In the genomic region with DNA sequence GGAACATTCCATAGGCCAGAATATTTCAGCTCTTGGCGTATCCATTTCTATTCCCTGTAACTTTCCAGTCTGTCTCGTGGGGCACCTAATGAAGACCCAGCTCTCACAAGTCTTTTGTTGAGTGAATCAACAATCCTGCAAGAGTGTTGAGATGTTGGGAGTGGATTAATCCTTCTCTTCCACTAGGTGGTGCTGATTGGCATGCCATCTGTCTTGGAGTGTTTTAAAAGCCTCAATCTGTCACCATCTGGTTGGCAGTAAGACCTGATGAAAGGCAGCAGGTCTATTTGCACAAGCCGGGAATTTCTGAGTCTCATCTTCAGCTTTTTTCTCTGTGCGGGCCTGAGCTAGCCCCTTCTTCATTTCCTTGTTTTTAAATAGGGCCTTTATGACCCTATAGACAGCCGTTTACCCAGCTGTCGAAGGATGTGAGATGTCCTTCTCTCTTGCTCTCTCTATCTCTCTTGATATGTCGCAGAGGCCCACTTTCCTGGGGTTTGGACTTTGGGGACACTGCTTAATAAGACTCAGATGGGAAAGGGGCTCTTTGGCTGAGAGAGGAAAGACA, we compare ENCODE assay signal across 8 cellular contexts.
DNase-seq lines count a peak whose midpoint lies in the region; ATAC-seq and TF ChIP-seq lines count a peak whose summit lies in the region.

No MANE protein-coding gene starts in this region.

- no peaks in the 10 kb centered on the region for H3K27me3 Mint-ChIP-seq in endodermal cell (ENCODE audit: insufficient read depth)

- H3K9me3 ChIP-seq in endodermal cell (ENCODE audit: control insufficient read depth, low read length) (no peaks in the 10 kb centered on the region), mucosa of descending colon (no peaks in the 10 kb centered on the region)

- peak; percentile 77 for ATAC-seq in HG02885 (IDR thresholded peaks at IDR 0.05; ENCODE audit: poor library complexity, unreplicated experiment)
- ATAC-seq in mucosa of descending colon: peak; percentile 55

- no peak overlapping the region for H3K4me3 ChIP-seq in AG10803 (ENCODE audit: low read length)
- no peak overlapping the region for H3K4me3 ChIP-seq in endodermal cell (ENCODE audit: low read length)
- H3K4me3 ChIP-seq in mucosa of descending colon: no peak overlapping the region

- intact Hi-C loops in mucosa of descending colon (cut with DNase I, micrococcal nuclease): no loop called here

- H3K27me3 ChIP-seq in endodermal cell (ENCODE audit: control insufficient read depth, insufficient read depth, low read length, poor library complexity, severe bottlenecking): no peaks in the 10 kb centered on the region

- peaks cover 4% of the 10 kb centered on the region for H3K4me1 Mint-ChIP-seq in endodermal cell

- H3K27ac ChIP-seq in endodermal cell (ENCODE audit: low read depth, low read length): no peak overlapping the region

- no peak overlapping the region for H3K4me3 Mint-ChIP-seq in endodermal cell

- TF ChIP-seq CTCF in AG10803 (conservative IDR thresholded peaks at IDR 0.05; ENCODE audit: low read length) (peak; percentile 73), GM12873 (IDR thresholded peaks at IDR 0.05; ENCODE audit: insufficient read depth, low read depth, low read length, missing control alignments) (peak; percentile 76), endodermal cell (conservative IDR thresholded peaks at IDR 0.05) (peak; percentile 77), mucosa of descending colon (IDR thresholded peaks at IDR 0.05) (peak; percentile 8)

- H3K27ac Mint-ChIP-seq in endodermal cell: peak overlapping the region; percentile 44

- H3K36me3 ChIP-seq in endodermal cell (ENCODE audit: control insufficient read depth, insufficient read depth, low read length) (no peaks in the 10 kb centered on the region), mucosa of descending colon (ENCODE audit: low read depth) (no peaks in the 10 kb centered on the region)

- WGBS in endodermal cell (ENCODE audit: insufficient coverage in 1 of 2, insufficient read length in 1 of 2), 2 experiments: 79 to 82% methylated on average over 4 to 7 of the region's 7 CpGs

- H3K9ac ChIP-seq in endodermal cell (ENCODE audit: extremely low read depth, low read length, poor library complexity, severe bottlenecking): no peak overlapping the region

- H3K9me3 Mint-ChIP-seq in endodermal cell: no peaks in the 10 kb centered on the region

- H3K4me1 ChIP-seq in endodermal cell (ENCODE audit: control insufficient read depth, insufficient read depth, low read length) (no peaks in the 10 kb centered on the region), mucosa of descending colon (ENCODE audit: low read depth) (no peaks in the 10 kb centered on the region)

- DNase-seq in AG10803 (ENCODE audit: low read depth) (peak; percentile 86), NCI-H82 (lab: John Stamatoyannopoulos, UW) (peak; percentile 91), endodermal cell (peak; percentile 65), mucosa of descending colon (peak in 1 of 3 donors; percentile 12), GOT3 (lab: John Stamatoyannopoulos, UW) (no peak)
- DNase-seq in activated CD8-positive, alpha-beta memory T cell treated with anti-CD3 and anti-CD28 coated beads, Interleukin-2, amount 50 U/mL, for 4 hours: no peak

- no peaks in the 10 kb centered on the region for H3K36me3 Mint-ChIP-seq in endodermal cell (ENCODE audit: low read depth)

Comparison
In these comparisons a context has a peak if more than half of its experiments do, and no peak if none do; other contexts are left out.
1. DNase-seq: peak in AG10803 (single experiment), NCI-H82 (single experiment) and endodermal cell (single experiment); none in GOT3 (single experiment) and activated CD8-positive, alpha-beta memory T cell treated with anti-CD3 and anti-CD28 coated beads, Interleukin-2, amount 50 U/mL, for 4 hours (single experiment).
2. CTCF ChIP-seq: peak in every context shown above with its lines; median percentile 77 in endodermal cell; 76 in GM12873; 73 in AG10803; 8 in mucosa of descending colon.